20 cellular contexts compared by ENCODE assay signal in the genomic region with DNA sequence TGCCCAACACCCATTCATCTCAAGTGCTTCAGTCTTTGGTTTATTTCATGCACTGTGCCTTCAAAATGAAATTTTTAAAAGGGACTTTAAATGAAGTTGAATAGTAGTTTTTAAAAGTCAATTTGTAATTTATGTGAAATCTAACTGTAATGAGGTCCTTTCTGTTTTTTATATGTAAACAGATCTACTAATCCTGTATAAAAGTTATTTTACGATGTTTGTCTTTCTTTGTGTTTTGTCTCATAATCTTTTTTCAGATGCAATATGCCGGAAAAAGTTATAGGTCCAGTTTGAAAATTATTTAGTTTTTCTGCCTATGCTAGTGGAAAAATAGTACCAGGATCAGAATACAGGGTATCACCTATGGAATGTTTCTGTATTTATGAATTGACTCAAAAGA. TPM values are rescaled to one million over a fixed set of nuclear protein-coding genes. Genes with fewer than 3 reads are reported as not detected.
A peak's percentile ranks its signal among the peaks of the same experiment; 100 is the strongest.
DNase-seq lines count a peak whose midpoint lies in the region; ATAC-seq, FAIRE-seq and TF ChIP-seq lines count a peak whose summit lies in the region.
"Had no signal": no experiment of that assay in that cellular context is flagged by ENCODE, and none has a peak within 500 bp of the region (broad histone marks: within the 10 kb centered on the region; RNA-seq: fewer than 3 reads in every experiment).

No MANE protein-coding gene starts in this region.

- H3K4me2 ChIP-seq in A549 = no peak overlapping the region
- H3K4me2 ChIP-seq: BLaER1 had no signal

- 0 out of 3 replicates have a peak, but pooled peaks cover 3% of the 10 kb centered on the region for H3K4me1 ChIP-seq in A549
- H3K4me1 ChIP-seq in HEK293 (ENCODE audit: control insufficient read depth, insufficient read depth, low read length) = no peaks in the 10 kb centered on the region
- H3K4me1 ChIP-seq: BE2C, BLaER1, Caco-2 had no signal

- CTCF ChIA-PET in A549 (lab: Yijun Ruan, JAX) (interaction anchor here (3.6 kb wide), 1 partner anchor 8 kb away, joined by 37 read pairs; the partner anchor contains the start of gene GOSR1), HEK293 (lab: Yijun Ruan, JAX) (interaction anchor here (1.2 to 6.6 kb wide), 2 partner anchors 8 to 51 kb away, joined by 4 to 60 read pairs; partner anchors contain the start of gene GOSR1)

- ATAC-seq in A549 (no peak), HG03460 (IDR thresholded peaks at IDR 0.05; ENCODE audit: unreplicated experiment) (no peak)
- ATAC-seq: GM12878 had no signal

- no peak for TF ChIP-seq EP300 in A549 (IDR thresholded peaks at IDR 0.05)

- DNase-seq in A549 (ENCODE audit: low read depth in 1 of 2, low spot score in 1 of 2) (no peak), COLO668 (lab: John Stamatoyannopoulos, UW; ENCODE audit: unreplicated experiment) (no peak)
- DNase-seq: ACHN; BE2C; C1 segment of cervical spinal cord; Caco-2; Calu3; CD4-positive, alpha-beta memory T cell; CD4-positive, CD25-positive, alpha-beta regulatory T cell; CD8-positive, alpha-beta memory T cell; DMS79 treated with DMSO at 0.1 percent for 48 hours; GDM1 had no signal

- peaks cover 18 to 38% of the 10 kb centered on the region in 2 experiments for H3K36me3 ChIP-seq in HEK293 (ENCODE audit: control insufficient read depth in 2 of 2, insufficient read depth in 1 of 2, low read length in 2 of 2)
- H3K36me3 ChIP-seq: BE2C had no signal

- H3K27ac ChIP-seq in A549 (no peak overlapping the region), HEK293 (ENCODE audit: extremely low read depth, low read depth, low read length) (no peak overlapping the region)
- H3K27ac ChIP-seq: 22Rv1, BLaER1 had no signal

- no peak for TF ChIP-seq POLR2A in A549 (IDR thresholded peaks at IDR 0.05; ENCODE audit: low read length)

- no peaks in the 10 kb centered on the region for H3K9me3 ChIP-seq in A549
- no peaks in the 10 kb centered on the region for H3K9me3 ChIP-seq in HEK293 (ENCODE audit: control insufficient read depth, insufficient read depth, low read depth, low read length)
- H3K9me3 ChIP-seq: BE2C, BLaER1, Caco-2 had no signal

- FAIRE-seq in A549 (lab: Jason Lieb, UNC) = peak; percentile 79
- FAIRE-seq in islet of Langerhans (lab: Jason Lieb, UNC) = peak; percentile 86
- FAIRE-seq: D721Med, GM12878, GM18507 had no signal

- TF ChIP-seq RAD21 in A549 (conservative IDR thresholded peaks at IDR 0.05 in 1 of 2, IDR thresholded peaks at IDR 0.05 in 1 of 2) = no peak

- TF ChIP-seq CTCF in A549 (IDR thresholded peaks at IDR 0.05) = no peak
- no peak for TF ChIP-seq CTCF in HEK293 (tag by site-specific recombination; IDR thresholded peaks at IDR 0.05)

- H3K4me3 ChIP-seq in A549 (no peak overlapping the region), HEK293 (ENCODE audit: low read depth, low read length) (no peak overlapping the region)
- H3K4me3 ChIP-seq: BLaER1, GM12878 had no signal

- POLR2A ChIA-PET in A549 (lab: Yijun Ruan, JAX) (interaction anchor here (1.0 kb wide), 1 partner anchor 9 kb away, joined by 3 read pairs; no protein-coding TSS in a partner anchor), HEK293 (lab: Yijun Ruan, JAX) (no interaction called here)

- 89% methylated on average over 2 of the region's 2 CpGs for WGBS in A549 (ENCODE audit: missing lambda C conversion rate)

TF ChIP-seq in A549, 52 proteins besides CTCF, POLR2A, EP300 and RAD21:
- no peak for TF ChIP-seq NFE2L2 (conservative IDR thresholded peaks at IDR 0.05; ENCODE audit: low read length)
- TF ChIP-seq, protein P1, sequence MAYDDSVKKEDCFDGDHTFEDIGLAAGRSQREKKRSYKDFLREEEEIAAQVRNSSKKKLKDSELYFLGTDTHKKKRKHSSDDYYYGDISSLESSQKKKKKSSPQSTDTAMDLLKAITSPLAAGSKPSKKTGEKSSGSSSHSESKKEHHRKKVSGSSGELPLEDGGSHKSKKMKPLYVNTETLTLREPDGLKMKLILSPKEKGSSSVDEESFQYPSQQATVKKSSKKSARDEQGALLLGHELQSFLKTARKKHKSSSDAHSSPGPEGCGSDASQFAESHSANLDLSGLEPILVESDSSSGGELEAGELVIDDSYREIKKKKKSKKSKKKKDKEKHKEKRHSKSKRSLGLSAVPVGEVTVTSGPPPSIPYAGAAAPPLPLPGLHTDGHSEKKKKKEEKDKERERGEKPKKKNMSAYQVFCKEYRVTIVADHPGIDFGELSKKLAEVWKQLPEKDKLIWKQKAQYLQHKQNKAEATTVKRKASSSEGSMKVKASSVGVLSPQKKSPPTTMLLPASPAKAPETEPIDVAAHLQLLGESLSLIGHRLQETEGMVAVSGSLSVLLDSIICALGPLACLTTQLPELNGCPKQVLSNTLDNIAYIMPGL (CRISPR knock-in tag; IDR thresholded peaks at IDR 0.05; ENCODE audit: borderline replicate concordance) = no peak
- no peak for TF ChIP-seq KDM1A (IDR thresholded peaks at IDR 0.05; ENCODE audit: low read depth)
- no peak for TF ChIP-seq CBX8 (IDR thresholded peaks at IDR 0.05)
- no peak for TF ChIP-seq GATA3 (IDR thresholded peaks at IDR 0.05; ENCODE audit: borderline replicate concordance)
- no peak for TF ChIP-seq ZNF302 (CRISPR knock-in tag; IDR thresholded peaks at IDR 0.05)
- TF ChIP-seq EHF (CRISPR knock-in tag; IDR thresholded peaks at IDR 0.05) = no peak
- no peak for TF ChIP-seq ZFP36 (IDR thresholded peaks at IDR 0.05; ENCODE audit: borderline replicate concordance, partially characterized antibody)
- no peak for TF ChIP-seq BHLHE40 (IDR thresholded peaks at IDR 0.05; ENCODE audit: low read depth, low read length)
- TF ChIP-seq EHMT2 (IDR thresholded peaks at IDR 0.05; ENCODE audit: low read depth) = no peak
- TF ChIP-seq RCOR1 (IDR thresholded peaks at IDR 0.05; ENCODE audit: low read depth, low read length) = no peak
- no peak for TF ChIP-seq FOSB (CRISPR knock-in tag; IDR thresholded peaks at IDR 0.05)
- no peak for TF ChIP-seq RARB (CRISPR knock-in tag; IDR thresholded peaks at IDR 0.05)
- TF ChIP-seq, protein P2, sequence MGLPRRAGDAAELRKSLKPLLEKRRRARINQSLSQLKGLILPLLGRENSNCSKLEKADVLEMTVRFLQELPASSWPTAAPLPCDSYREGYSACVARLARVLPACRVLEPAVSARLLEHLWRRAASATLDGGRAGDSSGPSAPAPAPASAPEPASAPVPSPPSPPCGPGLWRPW (IDR thresholded peaks at IDR 0.05) = no peak
- no peak for TF ChIP-seq MYC (IDR thresholded peaks at IDR 0.05; ENCODE audit: borderline replicate concordance, low read length)
- no peak for TF ChIP-seq SMC3 (IDR thresholded peaks at IDR 0.05)
- no peak for TF ChIP-seq ZSCAN20 (CRISPR knock-in tag; IDR thresholded peaks at IDR 0.05)

TF ChIP-seq in HEK293, 187 proteins besides CTCF, POLR2A, EP300 and RAD21:
- TF ChIP-seq, protein P3, sequence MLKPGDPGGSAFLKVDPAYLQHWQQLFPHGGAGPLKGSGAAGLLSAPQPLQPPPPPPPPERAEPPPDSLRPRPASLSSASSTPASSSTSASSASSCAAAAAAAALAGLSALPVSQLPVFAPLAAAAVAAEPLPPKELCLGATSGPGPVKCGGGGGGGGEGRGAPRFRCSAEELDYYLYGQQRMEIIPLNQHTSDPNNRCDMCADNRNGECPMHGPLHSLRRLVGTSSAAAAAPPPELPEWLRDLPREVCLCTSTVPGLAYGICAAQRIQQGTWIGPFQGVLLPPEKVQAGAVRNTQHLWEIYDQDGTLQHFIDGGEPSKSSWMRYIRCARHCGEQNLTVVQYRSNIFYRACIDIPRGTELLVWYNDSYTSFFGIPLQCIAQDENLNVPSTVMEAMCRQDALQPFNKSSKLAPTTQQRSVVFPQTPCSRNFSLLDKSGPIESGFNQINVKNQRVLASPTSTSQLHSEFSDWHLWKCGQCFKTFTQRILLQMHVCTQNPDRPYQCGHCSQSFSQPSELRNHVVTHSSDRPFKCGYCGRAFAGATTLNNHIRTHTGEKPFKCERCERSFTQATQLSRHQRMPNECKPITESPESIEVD (tag by site-specific recombination; IDR thresholded peaks at IDR 0.05) = peak; percentile 83
- no peak for TF ChIP-seq ZSCAN16 (tag by site-specific recombination; IDR thresholded peaks at IDR 0.05)
TF ChIP-seq in HEK293: peak in this region for 1.

RNA-seq across cellular contexts. Expression of gene GOSR1, which starts 8.7 kb away (rescaled TPM):
- 46.1 and 49.6 TPM in 2 replicates for polyA plus RNA-seq in A549 (2011; rRNA removed)
- 10.9 and 14.3 TPM in 2 replicates for polyA plus RNA-seq in A549 (2012; cell fraction: cytosol; rRNA removed)
- 15.4 and 17.7 TPM in 2 replicates for polyA plus RNA-seq in A549 (2012; cell fraction: nucleus; rRNA removed)
- 45.1 to 55.4 TPM (median 48.8 TPM) in 3 replicates for polyA plus RNA-seq in A549 (2017; fragmentation: RNase III; extraction: RNeasy Plus Mini Kit Qiagen cat#74134 plus additional on column Dnase treatment)
- polyA minus RNA-seq in A549 (2011; rRNA and poly(A)+ RNA removed) = 41.5 and 51.0 TPM in 2 replicates
